ENCODE assay signal across 1 cellular context in the genomic region with DNA sequence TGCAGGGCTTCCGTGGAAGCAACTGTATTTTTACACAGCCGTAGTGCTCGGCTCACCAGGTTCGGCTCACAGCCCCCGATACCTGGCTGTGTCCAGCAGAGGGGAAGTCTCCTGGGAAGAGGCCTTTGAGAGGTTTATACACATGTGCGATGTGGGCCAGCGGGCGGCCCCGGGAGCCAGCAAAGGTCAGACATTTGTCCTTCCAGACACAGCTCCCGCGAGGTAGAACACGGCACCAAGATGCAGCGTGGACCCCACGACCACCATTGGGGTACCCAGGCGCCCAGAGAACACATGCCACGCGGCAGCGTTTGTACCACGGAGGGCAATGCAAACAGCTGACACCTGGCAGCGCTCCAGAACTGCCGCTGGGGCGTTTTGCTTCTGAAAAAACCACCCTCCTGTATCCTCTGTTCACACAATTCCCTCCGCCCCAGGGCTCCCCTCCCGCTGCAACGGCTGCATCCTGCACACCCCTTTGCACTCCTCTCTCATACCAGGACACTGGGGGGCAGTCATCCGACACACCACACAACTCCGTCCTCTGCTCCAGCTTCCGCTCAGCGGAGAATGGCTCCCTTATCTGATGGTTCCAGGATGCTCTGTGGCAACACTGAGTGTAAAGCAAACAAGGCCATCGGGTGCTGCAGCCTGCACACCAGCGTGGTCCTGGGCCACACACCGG.
TF ChIP-seq lines count a peak whose summit lies in the region.

No MANE protein-coding gene starts in this region.

TF ChIP-seq in HepG2, 621 proteins besides CTCF, POLR2A, EP300 and RAD21 (continued from another document and continues in another):
- peak; percentile 97 for TF ChIP-seq ZNF580 (CRISPR knock-in tag; IDR thresholded peaks at IDR 0.05; ENCODE audit: borderline replicate concordance, low read depth)
- TF ChIP-seq ERF (CRISPR knock-in tag; IDR thresholded peaks at IDR 0.05): peak; percentile 97
- TF ChIP-seq HHEX (CRISPR knock-in tag; IDR thresholded peaks at IDR 0.05): peak; percentile 75
- peak; percentile 72 for TF ChIP-seq ZNF124 (CRISPR knock-in tag; IDR thresholded peaks at IDR 0.05)
- TF ChIP-seq NONO (IDR thresholded peaks at IDR 0.05): no peak
- TF ChIP-seq NONO (CRISPR knock-in tag; conservative IDR thresholded peaks at IDR 0.05): peak; percentile 99
- no peak for TF ChIP-seq SP1 (IDR thresholded peaks at IDR 0.05)
- peak; percentile 61 for TF ChIP-seq SP1 (CRISPR knock-in tag; IDR thresholded peaks at IDR 0.05)
- 0 out of 2 replicates have a peak, but pooled peaks have one; percentile 59 for TF ChIP-seq ZNF713 (CRISPR knock-in tag; IDR thresholded peaks at IDR 0.05)
- TF ChIP-seq ZNF619 (CRISPR knock-in tag; IDR thresholded peaks at IDR 0.05): peak; percentile 79; the same call in 1 of the 2 replicates
- no peak; the same call in 1 of the 2 replicates for TF ChIP-seq ZNF564 (CRISPR knock-in tag; IDR thresholded peaks at IDR 0.05)
- TF ChIP-seq RXRB (CRISPR knock-in tag; IDR thresholded peaks at IDR 0.05; ENCODE audit: borderline replicate concordance): peak; percentile 92
- peak; percentile 87 for TF ChIP-seq PITX1 (CRISPR knock-in tag; IDR thresholded peaks at IDR 0.05)
- no peak for TF ChIP-seq ZNF546 (CRISPR knock-in tag; conservative IDR thresholded peaks at IDR 0.05)
- peak; percentile 90 for TF ChIP-seq ATF2 (CRISPR knock-in tag; IDR thresholded peaks at IDR 0.05)
- peak; percentile 82 for TF ChIP-seq ZNF574 (CRISPR knock-in tag; IDR thresholded peaks at IDR 0.05)
- TF ChIP-seq KMT2A (CRISPR knock-in tag; IDR thresholded peaks at IDR 0.05): peak; percentile 86
- no peak for TF ChIP-seq ZNF790 (CRISPR knock-in tag; IDR thresholded peaks at IDR 0.05; ENCODE audit: borderline replicate concordance)
- no peak for TF ChIP-seq SRF (IDR thresholded peaks at IDR 0.05; ENCODE audit: low read depth, low read length)
- TF ChIP-seq FOXA1 (IDR thresholded peaks at IDR 0.05): peak; percentile 75; the same call in 1 of the 2 replicates
- peak; percentile 100 for TF ChIP-seq FOXA1 (CRISPR knock-in tag; IDR thresholded peaks at IDR 0.05)
- no peak for TF ChIP-seq IKZF1 (IDR thresholded peaks at IDR 0.05)
- TF ChIP-seq SAFB2 (CRISPR knock-in tag; IDR thresholded peaks at IDR 0.05; ENCODE audit: borderline replicate concordance, low read depth): no peak
- no peak for TF ChIP-seq CHD2 (IDR thresholded peaks at IDR 0.05; ENCODE audit: low read depth, low read length)
- peak; percentile 88 for TF ChIP-seq ZNF280D (CRISPR knock-in tag; IDR thresholded peaks at IDR 0.05)
- TF ChIP-seq ZC3H4 (CRISPR knock-in tag; IDR thresholded peaks at IDR 0.05; ENCODE audit: borderline replicate concordance): 0 out of 2 replicates have a peak, but pooled peaks have one; percentile 43
- TF ChIP-seq SMAD1 (CRISPR knock-in tag; IDR thresholded peaks at IDR 0.05; ENCODE audit: borderline replicate concordance, low read depth): peak; percentile 88; the same call in 1 of the 2 replicates
- 0 out of 2 replicates have a peak, but pooled peaks have one; percentile 11 for TF ChIP-seq FOXC1 (CRISPR knock-in tag; IDR thresholded peaks at IDR 0.05; ENCODE audit: borderline replicate concordance)
- peak; percentile 76 for TF ChIP-seq IKZF4 (CRISPR knock-in tag; IDR thresholded peaks at IDR 0.05; ENCODE audit: borderline replicate concordance, low read depth, not compliant biosample characterization)
- no peak for TF ChIP-seq MTERF4 (CRISPR knock-in tag; IDR thresholded peaks at IDR 0.05)
- TF ChIP-seq ZNF333 (CRISPR knock-in tag; IDR thresholded peaks at IDR 0.05; ENCODE audit: borderline replicate concordance): no peak
- TF ChIP-seq, protein P1, sequence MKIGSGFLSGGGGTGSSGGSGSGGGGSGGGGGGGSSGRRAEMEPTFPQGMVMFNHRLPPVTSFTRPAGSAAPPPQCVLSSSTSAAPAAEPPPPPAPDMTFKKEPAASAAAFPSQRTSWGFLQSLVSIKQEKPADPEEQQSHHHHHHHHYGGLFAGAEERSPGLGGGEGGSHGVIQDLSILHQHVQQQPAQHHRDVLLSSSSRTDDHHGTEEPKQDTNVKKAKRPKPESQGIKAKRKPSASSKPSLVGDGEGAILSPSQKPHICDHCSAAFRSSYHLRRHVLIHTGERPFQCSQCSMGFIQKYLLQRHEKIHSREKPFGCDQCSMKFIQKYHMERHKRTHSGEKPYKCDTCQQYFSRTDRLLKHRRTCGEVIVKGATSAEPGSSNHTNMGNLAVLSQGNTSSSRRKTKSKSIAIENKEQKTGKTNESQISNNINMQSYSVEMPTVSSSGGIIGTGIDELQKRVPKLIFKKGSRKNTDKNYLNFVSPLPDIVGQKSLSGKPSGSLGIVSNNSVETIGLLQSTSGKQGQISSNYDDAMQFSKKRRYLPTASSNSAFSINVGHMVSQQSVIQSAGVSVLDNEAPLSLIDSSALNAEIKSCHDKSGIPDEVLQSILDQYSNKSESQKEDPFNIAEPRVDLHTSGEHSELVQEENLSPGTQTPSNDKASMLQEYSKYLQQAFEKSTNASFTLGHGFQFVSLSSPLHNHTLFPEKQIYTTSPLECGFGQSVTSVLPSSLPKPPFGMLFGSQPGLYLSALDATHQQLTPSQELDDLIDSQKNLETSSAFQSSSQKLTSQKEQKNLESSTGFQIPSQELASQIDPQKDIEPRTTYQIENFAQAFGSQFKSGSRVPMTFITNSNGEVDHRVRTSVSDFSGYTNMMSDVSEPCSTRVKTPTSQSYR (CRISPR knock-in tag; IDR thresholded peaks at IDR 0.05; ENCODE audit: borderline replicate concordance): peak; percentile 78; the same call in 1 of the 2 replicates
- TF ChIP-seq NCOA1 (CRISPR knock-in tag; IDR thresholded peaks at IDR 0.05): peak; percentile 83; the same call in 1 of the 2 replicates
- TF ChIP-seq MEF2D (CRISPR knock-in tag; IDR thresholded peaks at IDR 0.05): peak; percentile 96
- TF ChIP-seq THYN1 (CRISPR knock-in tag; IDR thresholded peaks at IDR 0.05; ENCODE audit: borderline replicate concordance, low read depth): no peak
- TF ChIP-seq JDP2 (CRISPR knock-in tag; IDR thresholded peaks at IDR 0.05; ENCODE audit: borderline replicate concordance): peak; percentile 61; the same call in 1 of the 2 replicates
- TF ChIP-seq MYNN (CRISPR knock-in tag; IDR thresholded peaks at IDR 0.05; ENCODE audit: low read depth): no peak
- TF ChIP-seq, protein P2, sequence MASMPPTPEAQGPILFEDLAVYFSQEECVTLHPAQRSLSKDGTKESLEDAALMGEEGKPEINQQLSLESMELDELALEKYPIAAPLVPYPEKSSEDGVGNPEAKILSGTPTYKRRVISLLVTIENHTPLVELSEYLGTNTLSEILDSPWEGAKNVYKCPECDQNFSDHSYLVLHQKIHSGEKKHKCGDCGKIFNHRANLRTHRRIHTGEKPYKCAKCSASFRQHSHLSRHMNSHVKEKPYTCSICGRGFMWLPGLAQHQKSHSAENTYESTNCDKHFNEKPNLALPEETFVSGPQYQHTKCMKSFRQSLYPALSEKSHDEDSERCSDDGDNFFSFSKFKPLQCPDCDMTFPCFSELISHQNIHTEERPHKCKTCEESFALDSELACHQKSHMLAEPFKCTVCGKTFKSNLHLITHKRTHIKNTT (CRISPR knock-in tag; IDR thresholded peaks at IDR 0.05): no peak
- TF ChIP-seq GPN1 (CRISPR knock-in tag; IDR thresholded peaks at IDR 0.05; ENCODE audit: borderline replicate concordance): no peak
- TF ChIP-seq ONECUT2 (CRISPR knock-in tag; IDR thresholded peaks at IDR 0.05): 0 out of 2 replicates have a peak, but pooled peaks have one; percentile 15
- peak; percentile 75; the same call in 1 of the 2 replicates for TF ChIP-seq ZNF598 (CRISPR knock-in tag; IDR thresholded peaks at IDR 0.05; ENCODE audit: borderline replicate concordance)
- TF ChIP-seq NR1H2 (CRISPR knock-in tag; IDR thresholded peaks at IDR 0.05; ENCODE audit: borderline replicate concordance, low read depth): peak; percentile 46; the same call in 1 of the 2 replicates
- TF ChIP-seq ZNF503 (CRISPR knock-in tag; IDR thresholded peaks at IDR 0.05): no peak; the same call in 1 of the 2 replicates
- no peak for TF ChIP-seq DDIT3 (CRISPR knock-in tag; IDR thresholded peaks at IDR 0.05)
- no peak for TF ChIP-seq TEAD2 (CRISPR knock-in tag; IDR thresholded peaks at IDR 0.05)
- peak; percentile 87; the same call in 1 of the 2 replicates for TF ChIP-seq HNRNPL (IDR thresholded peaks at IDR 0.05; ENCODE audit: low read depth, low read length)
- no peak for TF ChIP-seq ZNF253 (CRISPR knock-in tag; IDR thresholded peaks at IDR 0.05; ENCODE audit: borderline replicate concordance)
- TF ChIP-seq LCORL (IDR thresholded peaks at IDR 0.05): no peak
- TF ChIP-seq LCORL (CRISPR knock-in tag; IDR thresholded peaks at IDR 0.05): peak; percentile 99
- TF ChIP-seq SP4 (CRISPR knock-in tag; IDR thresholded peaks at IDR 0.05): peak; percentile 71
- TF ChIP-seq HOXA3 (CRISPR knock-in tag; IDR thresholded peaks at IDR 0.05): peak; percentile 92
- no peak; the same call in 1 of the 2 replicates for TF ChIP-seq NFATC3 (CRISPR knock-in tag; IDR thresholded peaks at IDR 0.05)
- peak; percentile 96 for TF ChIP-seq MTA1 (CRISPR knock-in tag; IDR thresholded peaks at IDR 0.05; ENCODE audit: borderline replicate concordance)
